ENCODE assay signal across 19 cellular contexts in genomic region chr9:133661846-133662636, GRCh38. TPM values are rescaled to one million over a fixed set of nuclear protein-coding genes. Genes with fewer than 3 reads are reported as not detected.
DNase-seq lines count a peak whose midpoint lies in the region; ATAC-seq and TF ChIP-seq lines count a peak whose summit lies in the region.
"Had no signal": no experiment of that assay in that cellular context is flagged by ENCODE, and none has a peak within 500 bp of the region (broad histone marks: within the 10 kb centered on the region; RNA-seq: fewer than 3 reads in every experiment).

No MANE protein-coding gene starts in this region.

- H3K27ac ChIP-seq in gastrocnemius medialis, result no peak overlapping the region

- H3K9me3 ChIP-seq in gastrocnemius medialis, result no peaks in the 10 kb centered on the region
- H3K9me3 ChIP-seq: BE2C had no signal

- H3K4me1 ChIP-seq in gastrocnemius medialis, result peaks cover 0 to 6% of the 10 kb centered on the region in 2 donors

- no peak for TF ChIP-seq POLR2A in gastrocnemius medialis (IDR thresholded peaks at IDR 0.05)

- DNase-seq in fibroblast of mammary gland (ENCODE audit: low read depth), result peak; percentile 6
- peak; percentile 8 to 36 for DNase-seq in gastrocnemius medialis
- no peak for DNase-seq in NCI-H2029 treated with DMSO at 0.1 percent for 48 hours (lab: John Stamatoyannopoulos, UW)
- no peak for DNase-seq in NCI-H2171 (lab: John Stamatoyannopoulos, UW)
- no peak for DNase-seq in DMS53 treated with DMSO at 0.1 percent for 48 hours (lab: John Stamatoyannopoulos, UW; ENCODE audit: unreplicated experiment)
- DNase-seq: ACHN; BE2C; C1 segment of cervical spinal cord; CD4-positive, CD25-positive, alpha-beta regulatory T cell; CD8-positive, alpha-beta memory T cell; COR-L47; DMS 273 treated with DMSO at 0.1 percent for 48 hours; DMS53; GOT3; HCEC 1CT; KBM-7 had no signal

- in situ Hi-C loops in gastrocnemius medialis (cut with MboI; ENCODE audit: low sequenced_read_pairs in 4 of 4), result no loop called here

- no peak overlapping the region for H3K4me3 ChIP-seq in fibroblast of mammary gland (ENCODE audit: control insufficient read depth, low read depth, low read length)
- H3K4me3 ChIP-seq in gastrocnemius medialis, result no peak overlapping the region

- intact Hi-C loops in gastrocnemius medialis (cut with DNase I; ENCODE audit: low total_unique reads), result no loop called here

- ATAC-seq in SK-N-SH treated with all-trans-retinoic acid at 6 μM for 48 hours, result no peak
- ATAC-seq in gastrocnemius medialis, result peak in 1 of 2 donors; percentile 19
- ATAC-seq in GM19467 (IDR thresholded peaks at IDR 0.05; ENCODE audit: unreplicated experiment), result no peak
- ATAC-seq: HepG2 had no signal

- TF ChIP-seq CTCF in fibroblast of mammary gland (conservative IDR thresholded peaks at IDR 0.05; ENCODE audit: control insufficient read depth, insufficient read depth, low read depth, low read length) (no peak), gastrocnemius medialis (IDR thresholded peaks at IDR 0.05 in 4 of 5, conservative IDR thresholded peaks at IDR 0.05 in 1 of 5) (no peak)

- H3K36me3 ChIP-seq in gastrocnemius medialis, result no peaks in the 10 kb centered on the region

- peaks cover 27 to 29% (median 29%) of the 10 kb centered on the region in 3 donors for H3K27me3 ChIP-seq in gastrocnemius medialis
- H3K27me3 ChIP-seq: BE2C had no signal

TF ChIP-seq in SK-N-SH treated with all-trans-retinoic acid at 6 μM for 48 hours, 23 proteins besides CTCF, POLR2A, EP300 and RAD21:
- no peak for TF ChIP-seq CREB5 (CRISPR knock-in tag; IDR thresholded peaks at IDR 0.05; ENCODE audit: low read depth)
- TF ChIP-seq ZNF70 (CRISPR knock-in tag; IDR thresholded peaks at IDR 0.05), result 0 out of 2 replicates have a peak, but pooled peaks have one; percentile 43

RNA-seq across cellular contexts. Expression of gene DBH, which starts 25.9 kb away (rescaled TPM):
- not detected for total RNA-seq in gastrocnemius medialis
- total RNA-seq: CD8-positive, alpha-beta memory T cell; HepG2 had no signal

RNA-seq across cellular contexts. Expression of gene FAM163B, which starts 52.9 kb away (rescaled TPM):
- total RNA-seq in gastrocnemius medialis, result not detected
- total RNA-seq: CD4-positive, CD25-positive, alpha-beta regulatory T cell; CD8-positive, alpha-beta memory T cell; HepG2 had no signal

Comparison
In these comparisons a context has a peak if more than half of its experiments do, and no peak if none do; other contexts are left out.
1. DNase-seq: peak in fibroblast of mammary gland (single experiment) and gastrocnemius medialis (2 of 2); none in NCI-H2029 treated with DMSO at 0.1 percent for 48 hours (single experiment), NCI-H2171 (single experiment) and DMS53 treated with DMSO at 0.1 percent for 48 hours (single experiment).